ENCODE assay signal across 2 cellular contexts in the genomic region with DNA sequence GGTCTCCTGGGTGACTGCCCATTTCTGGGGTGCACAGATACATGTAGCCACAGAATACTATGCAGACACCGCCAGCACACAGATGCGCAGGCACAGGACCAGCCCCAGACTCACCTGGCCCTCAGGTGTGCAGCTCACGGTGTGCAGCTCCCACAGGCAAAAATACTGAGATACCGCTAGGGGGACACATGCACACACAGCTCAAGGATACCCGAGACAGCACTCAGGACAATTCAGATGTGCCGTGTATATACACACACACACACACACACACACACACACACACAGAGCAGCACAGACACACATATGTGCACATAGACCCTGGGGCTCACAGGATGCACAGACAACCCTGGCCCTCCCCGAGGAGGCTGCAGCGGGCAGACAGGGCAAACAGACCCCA. TPM values are rescaled to one million over a fixed set of nuclear protein-coding genes. Genes with fewer than 3 reads are reported as not detected.
"Had no signal": no experiment of that assay in that cellular context is flagged by ENCODE, and none has a peak within 500 bp of the region (broad histone marks: within the 10 kb centered on the region; RNA-seq: fewer than 3 reads in every experiment).

No MANE protein-coding gene starts in this region.

RNA-seq across cellular contexts. Expression of a gene that starts 11.8 kb away (rescaled TPM):
- total RNA-seq: cardiac septum, occipital lobe had no signal
